Comparison of ENCODE assay signal across 8 cellular contexts in genomic region chr19:38647368-38647965, GRCh38. TPM values are rescaled to one million over a fixed set of nuclear protein-coding genes. Genes with fewer than 3 reads are reported as not detected.
DNase-seq lines count a peak whose midpoint lies in the region; ATAC-seq and TF ChIP-seq lines count a peak whose summit lies in the region.

Gene ACTN4 (plus strand): TSS chr19:38647649. CDS start chr19:38647746, 97 bp downstream.

- ATAC-seq in GM21737 (IDR thresholded peaks at IDR 0.05; ENCODE audit: unreplicated experiment) (peak; percentile 85), Panc1 (peak; percentile 83)
- peak; percentile 87 to 90 for ATAC-seq in activated T-cell treated with anti-CD3 and anti-CD28 coated beads, Interleukin-2, amount 50 U/mL, for 72 hours (replicated peaks in 1 of 2)

- peak; percentile 96 for TF ChIP-seq POLR2A in esophagus muscularis mucosa (IDR thresholded peaks at IDR 0.05; ENCODE audit: low read depth)

- CTCF ChIA-PET in Panc1 (lab: Charles Lee) = interaction anchor here (0.6 to 2.1 kb wide), 10 partner anchors 9 to 245 kb away, joined by 3 to 22 read pairs (median 4); partner anchors contain the start of gene FAM98C

- H3K27ac Mint-ChIP-seq in activated T-cell treated with anti-CD3 and anti-CD28 coated beads, Interleukin-2, amount 50 U/mL, for 72 hours = peak within 1 kb of the TSS; percentile 85

- H3K4me2 ChIP-seq in KMS-11 = peak within 1 kb of the TSS; percentile 95

- peak within 1 kb of the TSS; percentile 21; the same call in 1 of the 2 replicates for H3K27ac ChIP-seq in KMS-11
- H3K27ac ChIP-seq in Panc1 (ENCODE audit: low read length) = peak within 1 kb of the TSS; percentile 96
- peak within 1 kb of the TSS; percentile 92 to 99 (median 98) for H3K27ac ChIP-seq in esophagus muscularis mucosa (replicated peaks in 1 of 4)

- POLR2A ChIA-PET in Panc1 (lab: Charles Lee) = interaction anchor here (0.5 to 1.9 kb wide), 30 partner anchors 9 to 1677 kb away, joined by 3 to 22 read pairs (median 4); partner anchors contain the start of genes EIF3K, LRFN1 and MAP4K1

- DNase-seq in DMS79 treated with DMSO at 0.1 percent for 48 hours (lab: John Stamatoyannopoulos, UW) (peak; percentile 94), Panc1 (ENCODE audit: low read depth, low spot score) (peak; percentile 100), esophagus muscularis mucosa (ENCODE audit: extremely low spot score) (peak; percentile 99), myocyte (ENCODE audit: low read depth) (peak; percentile 97)
- DNase-seq in activated T-cell treated with anti-CD3 and anti-CD28 coated beads, Interleukin-2, amount 50 U/mL, for 72 hours = peak; percentile 100
- peak; percentile 97 to 100 for DNase-seq in stimulated activated CD8-positive, alpha-beta memory T cell treated with anti-CD3 and anti-CD28 coated beads, Interleukin-7, amount 100 ng/mL, for 4 hours (ENCODE audit: low read depth in 2 of 2)

- H3K36me3 ChIP-seq in KMS-11 (ENCODE audit: insufficient read depth) (no peaks in the 10 kb centered on the region), Panc1 (ENCODE audit: control insufficient read depth, insufficient read depth, low read length) (no peaks in the 10 kb centered on the region), esophagus muscularis mucosa (no peaks in the 10 kb centered on the region)

- peaks cover 32% of the 10 kb centered on the region for H3K4me1 ChIP-seq in KMS-11 (ENCODE audit: low read depth, poor library complexity, severe bottlenecking)
- H3K4me1 ChIP-seq in Panc1 (ENCODE audit: control insufficient read depth, insufficient read depth, low read length) = peaks cover 16% of the 10 kb centered on the region
- peaks cover 33 to 41% (median 39%) of the 10 kb centered on the region in 4 donors for H3K4me1 ChIP-seq in esophagus muscularis mucosa

- peak within 1 kb of the TSS; percentile 80 for H2AFZ ChIP-seq in KMS-11 (ENCODE audit: low read depth)

- intact Hi-C loops in Panc1 (cut with micrococcal nuclease; ENCODE audit: unreplicated experiment) (no loop called here), esophagus muscularis mucosa (cut with DNase I) (loop anchor here (5.0 kb wide), 1 partner anchor 200 kb away; the partner anchor contains the start of gene HNRNPL)

- peaks cover 7% of the 10 kb centered on the region for H3K27me3 Mint-ChIP-seq in activated T-cell treated with anti-CD3 and anti-CD28 coated beads, Interleukin-2, amount 50 U/mL, for 72 hours (ENCODE audit: low read depth)

- no peak for TF ChIP-seq EP300 in esophagus muscularis mucosa (IDR thresholded peaks at IDR 0.05)

- 0% methylated on average over 16 of the region's 77 CpGs for WGBS in esophagus muscularis mucosa

- no TSS peak for BruUV-seq in Panc1 (replicated peaks; lab: Mats Ljungman, UMichigan)

- H3K9ac ChIP-seq in KMS-11 = peak within 1 kb of the TSS; percentile 84

- TF ChIP-seq CTCF in KMS-11 (conservative IDR thresholded peaks at IDR 0.05; ENCODE audit: low read depth, low read length) = no peak
- TF ChIP-seq CTCF in Panc1 (IDR thresholded peaks at IDR 0.05) = no peak
- TF ChIP-seq CTCF in esophagus muscularis mucosa (IDR thresholded peaks at IDR 0.05) = peak in 1 of 3 experiments; percentile 38

- H3K9me3 ChIP-seq in Panc1 (ENCODE audit: control insufficient read depth, insufficient read depth, low read depth, low read length) = no peaks in the 10 kb centered on the region
- no peaks in the 10 kb centered on the region for H3K9me3 ChIP-seq in esophagus muscularis mucosa

- H3K4me3 ChIP-seq in KMS-11 (IDR thresholded peaks at IDR 0.05; ENCODE audit: insufficient read depth, low read depth, low read length) (no peak within 1 kb of the TSS), Panc1 (ENCODE audit: low read depth in 2 of 2, low read length in 2 of 2) (peak within 1 kb of the TSS; percentile 50 to 68), esophagus muscularis mucosa (peak within 1 kb of the TSS; percentile 97 to 100 (median 98))

- peaks cover 45% of the 10 kb centered on the region for H3K4me1 Mint-ChIP-seq in activated T-cell treated with anti-CD3 and anti-CD28 coated beads, Interleukin-2, amount 50 U/mL, for 72 hours (ENCODE audit: low read depth)

- H4K20me1 ChIP-seq in KMS-11 (ENCODE audit: insufficient read depth) = 0 out of 2 replicates have a peak, but pooled peaks cover 3% of the 10 kb centered on the region

- H3K4me3 Mint-ChIP-seq in activated T-cell treated with anti-CD3 and anti-CD28 coated beads, Interleukin-2, amount 50 U/mL, for 72 hours = peak within 1 kb of the TSS; percentile 87 to 96

- peaks cover 11% of the 10 kb centered on the region in 2 donors for H3K36me3 Mint-ChIP-seq in activated T-cell treated with anti-CD3 and anti-CD28 coated beads, Interleukin-2, amount 50 U/mL, for 72 hours (ENCODE audit: insufficient read depth in 2 of 2)

- H3K27me3 ChIP-seq in KMS-11 (ENCODE audit: insufficient read depth, low read depth) (no peaks in the 10 kb centered on the region), Panc1 (ENCODE audit: control insufficient read depth, insufficient read depth, low read length) (no peaks in the 10 kb centered on the region), esophagus muscularis mucosa (no peaks in the 10 kb centered on the region)

- H3K79me2 ChIP-seq in KMS-11 (ENCODE audit: insufficient read depth, low read depth) = peaks cover 49% of the 10 kb centered on the region

- no peaks in the 10 kb centered on the region for H3K9me3 Mint-ChIP-seq in activated T-cell treated with anti-CD3 and anti-CD28 coated beads, Interleukin-2, amount 50 U/mL, for 72 hours

- in situ Hi-C loops in Panc1 (cut with HindIII; ENCODE audit: low pct_unique_long_range_greater_than_20kb, low sequenced_read_pairs) = no loop called here

RNA-seq across cellular contexts. Expression of gene ACTN4, which starts in this region (rescaled TPM):
- total RNA-seq in Panc1 (2021; ENCODE audit: unreplicated experiment) (3,297 TPM), esophagus muscularis mucosa (100 to 1,000 TPM; 416 to 816 (median 598) TPM), myocyte (350 and 441 TPM in 2 replicates)
- 5,405 TPM for polyA plus RNA-seq in Panc1 (2012; ENCODE audit: insufficient read length)
- 100 to 1,000 TPM; 200 to 227 TPM for total RNA-seq in activated T-cell treated with anti-CD3 and anti-CD28 coated beads, Interleukin-2, amount 50 U/mL, for 72 hours
- 758 TPM for polyA plus RNA-seq in myocyte (2012)

Comparison
In these comparisons a context has a peak if more than half of its experiments do, and no peak if none do; other contexts are left out.
1. H3K27ac ChIP-seq: peak in every context shown above with its lines; median percentile 98 in esophagus muscularis mucosa; 96 in Panc1; 21 in KMS-11.